Comparison of ENCODE assay signal across 16 cellular contexts in the genomic region with DNA sequence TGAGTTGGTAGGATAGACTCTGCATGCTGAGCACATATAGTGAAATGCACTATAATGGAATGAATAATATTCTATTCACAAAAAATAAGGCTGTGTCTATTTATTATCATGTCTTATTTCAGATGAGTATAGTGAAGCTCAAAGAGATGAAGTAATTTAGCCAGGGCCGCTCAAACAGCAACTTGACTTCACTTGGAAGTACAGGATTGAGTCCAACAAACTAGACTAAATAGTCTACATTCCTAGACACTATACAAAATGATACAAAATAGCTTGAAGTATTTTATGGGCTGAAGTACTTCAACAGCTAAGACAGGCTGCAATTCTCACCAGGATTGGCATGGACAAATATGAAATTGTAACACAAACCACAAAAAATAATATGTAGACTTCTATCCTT.
"Had no signal": no experiment of that assay in that cellular context is flagged by ENCODE, and none has a peak within 500 bp of the region (broad histone marks: within the 10 kb centered on the region; RNA-seq: fewer than 3 reads in every experiment).

No MANE protein-coding gene starts in this region.

- H3K4me1 Mint-ChIP-seq: naive thymus-derived CD8-positive, alpha-beta T cell had no signal

- H3K9me3 ChIP-seq: esophagus muscularis mucosa, ovary, right atrium auricular region, sigmoid colon had no signal

- H3K4me3 ChIP-seq: esophagus muscularis mucosa, ovary, right atrium auricular region, sigmoid colon had no signal

- DNase-seq: effector memory CD8-positive, alpha-beta T cell; foreskin keratinocyte; left colon; left ventricle myocardium superior; naive thymus-derived CD8-positive, alpha-beta T cell; ovary; sigmoid colon; small intestine; stimulated activated CD4-positive, alpha-beta T cell treated with anti-CD3 and anti-CD28 coated beads, Interleukin-2, amount 100 ng/mL, for 48 hours; stimulated activated naive CD4-positive, alpha-beta T cell treated with Interleukin-2 at 50 U/mL for 16 hours; trophoblast cell had no signal

- H3K36me3 ChIP-seq: ovary, right atrium auricular region, sigmoid colon had no signal

- H3K27me3 Mint-ChIP-seq: dendritic cell treated with granulocyte-macrophage colony-stimulating factor and Interleukin-4, amounts not matched to agents 40 ng/mL and 50 ng/mL, for 4 days had no signal

- H3K27ac ChIP-seq: epithelial cell of prostate, esophagus muscularis mucosa, foreskin keratinocyte, ovary, right atrium auricular region, sigmoid colon had no signal

- ATAC-seq: effector memory CD8-positive, alpha-beta T cell; foreskin keratinocyte; left colon; left ventricle myocardium superior; naive thymus-derived CD8-positive, alpha-beta T cell had no signal

- H3K4me3 Mint-ChIP-seq: dendritic cell treated with granulocyte-macrophage colony-stimulating factor and Interleukin-4, amounts not matched to agents 40 ng/mL and 50 ng/mL, for 4 days; effector memory CD8-positive, alpha-beta T cell; naive thymus-derived CD8-positive, alpha-beta T cell; neural crest cell had no signal

- H3K27me3 ChIP-seq: esophagus muscularis mucosa, foreskin keratinocyte, ovary, right atrium auricular region, sigmoid colon had no signal

- H3K27ac Mint-ChIP-seq: dendritic cell treated with granulocyte-macrophage colony-stimulating factor and Interleukin-4, amounts not matched to agents 40 ng/mL and 50 ng/mL, for 4 days; effector memory CD8-positive, alpha-beta T cell; naive thymus-derived CD8-positive, alpha-beta T cell had no signal
